In genomic region chr10:89644967-89645741, GRCh38 we compare ENCODE assay signal across 8 cellular contexts. TPM values are rescaled to one million over a fixed set of nuclear protein-coding genes. Genes with fewer than 3 reads are reported as not detected.
DNase-seq lines count a peak whose midpoint lies in the region; ATAC-seq and TF ChIP-seq lines count a peak whose summit lies in the region.

TSS of gene PANK1 (minus strand) at chr10:89645242. CDS start at chr10:89644891, 351 bp downstream.

- H3K4me3 ChIP-seq in Peyer's patch, result peak within 1 kb of the TSS; percentile 72 to 95 (median 89)

- TF ChIP-seq POLR2A in Peyer's patch (IDR thresholded peaks at IDR 0.05), result peak in 1 of 2 donors; percentile 26

- H3K36me3 Mint-ChIP-seq in IgD-negative memory B cell, result no peaks in the 10 kb centered on the region
- H3K36me3 Mint-ChIP-seq in activated T-helper 2 cell treated with anti-CD3 and anti-CD28 coated beads, Interferon-gamma antibody, Interleukin-2, Interleukin-4, amounts not matched to agents 10 μg/mL and 5 μg/mL and 100 μg/mL, durations not matched to agents 14 hours and 24 hours and 36 hours (ENCODE audit: low read depth), result no peaks in the 10 kb centered on the region
- no peaks in the 10 kb centered on the region for H3K36me3 Mint-ChIP-seq in natural killer cell treated with Interleukin-12 subunit alpha and Interleukin-12 subunit beta and Interleukin-15 and Interleukin-18, amount 100 ng/mL, for 72 hours

- H3K27ac ChIP-seq in Peyer's patch, result peak within 1 kb of the TSS; percentile 80 to 96 (median 89)

- peak; percentile 69 for DNase-seq in DMS79 treated with DMSO at 0.1 percent for 48 hours (lab: John Stamatoyannopoulos, UW)
- DNase-seq in Peyer's patch, result peak; percentile 80 to 86 (median 85)
- DNase-seq in activated T-helper 2 cell treated with anti-CD3 and anti-CD28 coated beads, Interferon-gamma antibody, Interleukin-2, Interleukin-4, amounts not matched to agents 10 μg/mL and 5 μg/mL and 100 μg/mL, durations not matched to agents 14 hours and 24 hours and 36 hours (ENCODE audit: low spot score), result peak; percentile 72
- peak; percentile 77 for DNase-seq in fibroblast of peridontal ligament (ENCODE audit: extremely low read depth)
- DNase-seq in natural killer cell treated with Interleukin-12 subunit alpha and Interleukin-12 subunit beta and Interleukin-15 and Interleukin-18, amount 100 ng/mL, for 72 hours (ENCODE audit: low spot score), result peak; percentile 84
- DNase-seq in stimulated activated naive CD8-positive, alpha-beta T cell treated with anti-CD3 and anti-CD28 coated beads, Interleukin-15, amount 100 ng/mL, for 72 hours, result peak; percentile 69 to 75

- no peaks in the 10 kb centered on the region for H3K36me3 ChIP-seq in Peyer's patch

- peak within 1 kb of the TSS; percentile 8 to 75 (median 70) for H3K27ac Mint-ChIP-seq in IgD-negative memory B cell
- H3K27ac Mint-ChIP-seq in activated T-helper 2 cell treated with anti-CD3 and anti-CD28 coated beads, Interferon-gamma antibody, Interleukin-2, Interleukin-4, amounts not matched to agents 10 μg/mL and 5 μg/mL and 100 μg/mL, durations not matched to agents 14 hours and 24 hours and 36 hours, result peak within 1 kb of the TSS; percentile 88
- peak within 1 kb of the TSS; percentile 42 to 63 for H3K27ac Mint-ChIP-seq in natural killer cell treated with Interleukin-12 subunit alpha and Interleukin-12 subunit beta and Interleukin-15 and Interleukin-18, amount 100 ng/mL, for 72 hours
- H3K27ac Mint-ChIP-seq in stimulated activated naive CD8-positive, alpha-beta T cell treated with anti-CD3 and anti-CD28 coated beads, Interleukin-15, amount 100 ng/mL, for 72 hours, result peak within 1 kb of the TSS; percentile 82 to 90

- peaks cover 0 to 9% (median 2%) of the 10 kb centered on the region in 4 donors for H3K4me1 ChIP-seq in Peyer's patch

- H3K27me3 Mint-ChIP-seq in IgD-negative memory B cell, result no peaks in the 10 kb centered on the region
- peaks cover 19% of the 10 kb centered on the region for H3K27me3 Mint-ChIP-seq in activated T-helper 2 cell treated with anti-CD3 and anti-CD28 coated beads, Interferon-gamma antibody, Interleukin-2, Interleukin-4, amounts not matched to agents 10 μg/mL and 5 μg/mL and 100 μg/mL, durations not matched to agents 14 hours and 24 hours and 36 hours (ENCODE audit: low read depth)
- H3K27me3 Mint-ChIP-seq in natural killer cell treated with Interleukin-12 subunit alpha and Interleukin-12 subunit beta and Interleukin-15 and Interleukin-18, amount 100 ng/mL, for 72 hours, result peaks cover 24 to 27% of the 10 kb centered on the region in 2 donors
- H3K27me3 Mint-ChIP-seq in stimulated activated naive CD8-positive, alpha-beta T cell treated with anti-CD3 and anti-CD28 coated beads, Interleukin-15, amount 100 ng/mL, for 72 hours, result peaks cover 45% of the 10 kb centered on the region

- H3K9me3 ChIP-seq in Peyer's patch, result no peaks in the 10 kb centered on the region

- peaks cover 0 to 2% (median 0%) of the 10 kb centered on the region in 3 donors for H3K9me3 Mint-ChIP-seq in IgD-negative memory B cell
- no peaks in the 10 kb centered on the region for H3K9me3 Mint-ChIP-seq in activated T-helper 2 cell treated with anti-CD3 and anti-CD28 coated beads, Interferon-gamma antibody, Interleukin-2, Interleukin-4, amounts not matched to agents 10 μg/mL and 5 μg/mL and 100 μg/mL, durations not matched to agents 14 hours and 24 hours and 36 hours
- H3K9me3 Mint-ChIP-seq in natural killer cell treated with Interleukin-12 subunit alpha and Interleukin-12 subunit beta and Interleukin-15 and Interleukin-18, amount 100 ng/mL, for 72 hours, result no peaks in the 10 kb centered on the region
- H3K9me3 Mint-ChIP-seq in stimulated activated naive CD8-positive, alpha-beta T cell treated with anti-CD3 and anti-CD28 coated beads, Interleukin-15, amount 100 ng/mL, for 72 hours, result no peaks in the 10 kb centered on the region

- intact Hi-C loops in activated T-helper 2 cell treated with anti-CD3 and anti-CD28 coated beads, Interferon-gamma antibody, Interleukin-2, Interleukin-4, amounts not matched to agents 10 μg/mL and 5 μg/mL and 100 μg/mL, durations not matched to agents 14 hours and 24 hours and 36 hours (cut with micrococcal nuclease), result loop anchor here (1.0 to 2.0 kb wide), 2 partner anchors 56 to 230 kb away; partner anchors contain the start of genes IFIT5 and KIF20B

- H3K27me3 ChIP-seq in Peyer's patch, result no peaks in the 10 kb centered on the region

- TF ChIP-seq CTCF in Peyer's patch (IDR thresholded peaks at IDR 0.05), result no peak

- H3K4me1 Mint-ChIP-seq in IgD-negative memory B cell, result peaks cover 13 to 20% (median 13%) of the 10 kb centered on the region in 3 donors
- peaks cover 12% of the 10 kb centered on the region for H3K4me1 Mint-ChIP-seq in activated T-helper 2 cell treated with anti-CD3 and anti-CD28 coated beads, Interferon-gamma antibody, Interleukin-2, Interleukin-4, amounts not matched to agents 10 μg/mL and 5 μg/mL and 100 μg/mL, durations not matched to agents 14 hours and 24 hours and 36 hours (ENCODE audit: low read depth)
- H3K4me1 Mint-ChIP-seq in natural killer cell treated with Interleukin-12 subunit alpha and Interleukin-12 subunit beta and Interleukin-15 and Interleukin-18, amount 100 ng/mL, for 72 hours (ENCODE audit: low read depth in 2 of 2), result peaks cover 7 to 9% of the 10 kb centered on the region in 2 donors
- H3K4me1 Mint-ChIP-seq in stimulated activated naive CD8-positive, alpha-beta T cell treated with anti-CD3 and anti-CD28 coated beads, Interleukin-15, amount 100 ng/mL, for 72 hours, result peaks cover 6% of the 10 kb centered on the region

- H3K4me3 Mint-ChIP-seq in IgD-negative memory B cell, result peak within 1 kb of the TSS in 1 of 4 donors; percentile 96
- H3K4me3 Mint-ChIP-seq in activated T-helper 2 cell treated with anti-CD3 and anti-CD28 coated beads, Interferon-gamma antibody, Interleukin-2, Interleukin-4, amounts not matched to agents 10 μg/mL and 5 μg/mL and 100 μg/mL, durations not matched to agents 14 hours and 24 hours and 36 hours (ENCODE audit: low read depth), result peak within 1 kb of the TSS; percentile 91
- peak within 1 kb of the TSS; percentile 98 for H3K4me3 Mint-ChIP-seq in natural killer cell treated with Interleukin-12 subunit alpha and Interleukin-12 subunit beta and Interleukin-15 and Interleukin-18, amount 100 ng/mL, for 72 hours
- no peak within 1 kb of the TSS for H3K4me3 Mint-ChIP-seq in stimulated activated naive CD8-positive, alpha-beta T cell treated with anti-CD3 and anti-CD28 coated beads, Interleukin-15, amount 100 ng/mL, for 72 hours

- peak; percentile 45 for ATAC-seq in GM21529 (IDR thresholded peaks at IDR 0.05; ENCODE audit: unreplicated experiment)
- peak; percentile 71 to 79 for ATAC-seq in natural killer cell treated with Interleukin-12 subunit alpha and Interleukin-12 subunit beta and Interleukin-15 and Interleukin-18, amount 100 ng/mL, for 72 hours
- peak; percentile 74 for ATAC-seq in stimulated activated naive CD8-positive, alpha-beta T cell treated with anti-CD3 and anti-CD28 coated beads, Interleukin-15, amount 100 ng/mL, for 72 hours

RNA-seq across cellular contexts. Expression of gene PANK1, which starts in this region (rescaled TPM):
- 0.86 TPM for polyA plus RNA-seq in IgD-negative memory B cell
- 10 to 100 TPM; 22.3 to 45.9 (median 33.9) TPM for total RNA-seq in Peyer's patch
- 5.7 and 9.2 TPM in 2 replicates for total RNA-seq in activated T-helper 2 cell treated with anti-CD3 and anti-CD28 coated beads, Interferon-gamma antibody, Interleukin-2, Interleukin-4, amounts not matched to agents 10 μg/mL and 5 μg/mL and 100 μg/mL, durations not matched to agents 14 hours and 24 hours and 36 hours
- 10 to 100 TPM in 1 of 2 donors, 1 to 10 TPM in 1; 4.5 to 10.5 TPM for total RNA-seq in natural killer cell treated with Interleukin-12 subunit alpha and Interleukin-12 subunit beta and Interleukin-15 and Interleukin-18, amount 100 ng/mL, for 72 hours

Comparison
In these comparisons a context has a peak if more than half of its experiments do, and no peak if none do; other contexts are left out.
1. Peak in every context shown above with its lines: DNase-seq, ATAC-seq, H3K4me3 ChIP-seq and H3K27ac ChIP-seq.
2. H3K4me3 Mint-ChIP-seq: peak in activated T-helper 2 cell treated with anti-CD3 and anti-CD28 coated beads, Interferon-gamma antibody, Interleukin-2, Interleukin-4, amounts not matched to agents 10 μg/mL and 5 μg/mL and 100 μg/mL, durations not matched to agents 14 hours and 24 hours and 36 hours (single experiment) and natural killer cell treated with Interleukin-12 subunit alpha and Interleukin-12 subunit beta and Interleukin-15 and Interleukin-18, amount 100 ng/mL, for 72 hours (single experiment); none in stimulated activated naive CD8-positive, alpha-beta T cell treated with anti-CD3 and anti-CD28 coated beads, Interleukin-15, amount 100 ng/mL, for 72 hours (0 of 2).